8 cellular contexts compared by ENCODE assay signal in the genomic region with DNA sequence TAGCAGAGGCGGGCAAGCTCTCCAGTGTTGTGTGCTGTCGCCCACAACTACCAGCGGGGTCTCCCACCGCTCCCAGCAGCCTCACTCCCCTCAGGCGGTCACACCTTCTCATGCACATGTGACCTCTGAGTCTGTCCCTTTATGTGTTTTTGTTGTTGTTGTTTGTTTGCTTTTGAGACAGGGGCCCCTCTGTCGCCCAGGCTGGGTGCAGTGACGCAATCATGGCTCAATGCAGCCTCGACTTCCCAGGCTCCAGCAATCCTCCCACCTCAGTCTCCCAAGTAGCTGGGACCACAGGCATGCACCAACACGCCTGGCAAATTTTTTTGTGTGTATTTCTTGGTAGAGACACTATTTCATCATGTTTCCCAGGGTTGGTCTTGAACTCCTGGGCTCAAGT. TPM values are rescaled to one million over a fixed set of nuclear protein-coding genes. Genes with fewer than 3 reads are reported as not detected.
DNase-seq lines count a peak whose midpoint lies in the region; FAIRE-seq and TF ChIP-seq lines count a peak whose summit lies in the region.

No MANE protein-coding gene starts in this region.

- H3K36me3 Mint-ChIP-seq in activated naive CD4-positive, alpha-beta T cell treated with anti-CD3 and anti-CD28 coated beads for 36 hours (ENCODE audit: low read depth), result peaks cover 29% of the 10 kb centered on the region
- H3K36me3 Mint-ChIP-seq in activated naive CD8-positive, alpha-beta T cell treated with anti-CD3 and anti-CD28 coated beads for 36 hours, result peaks cover 23% of the 10 kb centered on the region
- peaks cover 0 to 11% (median 4%) of the 10 kb centered on the region in 3 donors for H3K36me3 Mint-ChIP-seq in immature natural killer cell

- H3K27ac Mint-ChIP-seq in activated naive CD4-positive, alpha-beta T cell treated with anti-CD3 and anti-CD28 coated beads for 36 hours, result peak overlapping the region; percentile 46
- no peak overlapping the region for H3K27ac Mint-ChIP-seq in activated naive CD8-positive, alpha-beta T cell treated with anti-CD3 and anti-CD28 coated beads for 36 hours
- peak overlapping the region; percentile 21 to 95 (median 85) for H3K27ac Mint-ChIP-seq in immature natural killer cell

- no peak for DNase-seq in activated naive CD4-positive, alpha-beta T cell treated with anti-CD3 and anti-CD28 coated beads for 36 hours
- no peak for DNase-seq in activated naive CD4-positive, alpha-beta T cell treated with Interleukin-2 at 50 U/mL for 16 hours
- DNase-seq in activated naive CD8-positive, alpha-beta T cell treated with anti-CD3 and anti-CD28 coated beads for 36 hours, result no peak
- DNase-seq in immature natural killer cell (no peak), tibial artery (no peak), urothelium cell line (ENCODE audit: low spot score) (no peak), substantia nigra (lab: John Stamatoyannopoulos, UW) (no peak)
- DNase-seq in stimulated activated CD4-positive, alpha-beta T cell treated with anti-CD3 and anti-CD28 coated beads, Interleukin-2, amount 100 ng/mL, for 48 hours, result no peak

- peak overlapping the region; percentile 86 to 99 for H3K4me3 ChIP-seq in tibial artery

- H3K27ac ChIP-seq in tibial artery (peak overlapping the region in 1 of 2 donors; percentile 89), substantia nigra (ENCODE audit: low read depth, low read length, poor library complexity, severe bottlenecking) (no peak overlapping the region)

- no peak for TF ChIP-seq CTCF in tibial artery (IDR thresholded peaks at IDR 0.05)

- FAIRE-seq in urothelium cell line (lab: Jason Lieb, UNC), result no peak

- peaks cover 5 to 29% (median 11%) of the 10 kb centered on the region in 3 donors for H3K36me3 ChIP-seq in tibial artery

- no peaks in the 10 kb centered on the region for H3K9me3 Mint-ChIP-seq in activated naive CD4-positive, alpha-beta T cell treated with anti-CD3 and anti-CD28 coated beads for 36 hours
- no peaks in the 10 kb centered on the region for H3K9me3 Mint-ChIP-seq in activated naive CD8-positive, alpha-beta T cell treated with anti-CD3 and anti-CD28 coated beads for 36 hours
- no peaks in the 10 kb centered on the region for H3K9me3 Mint-ChIP-seq in immature natural killer cell

- H3K4me3 Mint-ChIP-seq in activated naive CD4-positive, alpha-beta T cell treated with anti-CD3 and anti-CD28 coated beads for 36 hours, result peak overlapping the region; percentile 98
- peak overlapping the region; percentile 99 for H3K4me3 Mint-ChIP-seq in activated naive CD8-positive, alpha-beta T cell treated with anti-CD3 and anti-CD28 coated beads for 36 hours
- H3K4me3 Mint-ChIP-seq in immature natural killer cell, result peak overlapping the region; percentile 94 to 96 (median 95)

- H3K27me3 ChIP-seq in tibial artery, result no peaks in the 10 kb centered on the region

- no peaks in the 10 kb centered on the region for H3K9me3 ChIP-seq in tibial artery

- intact Hi-C loops in activated naive CD4-positive, alpha-beta T cell treated with anti-CD3 and anti-CD28 coated beads for 36 hours (cut with micrococcal nuclease), result no loop called here
- intact Hi-C loops in tibial artery (cut with DNase I; ENCODE audit: low total_unique reads), result no loop called here

- peaks cover 0 to 44% (median 35%) of the 10 kb centered on the region in 4 donors for H3K4me1 ChIP-seq in tibial artery

- no peaks in the 10 kb centered on the region for H3K27me3 Mint-ChIP-seq in activated naive CD4-positive, alpha-beta T cell treated with anti-CD3 and anti-CD28 coated beads for 36 hours (ENCODE audit: low read depth)
- H3K27me3 Mint-ChIP-seq in activated naive CD8-positive, alpha-beta T cell treated with anti-CD3 and anti-CD28 coated beads for 36 hours, result no peaks in the 10 kb centered on the region
- peaks cover 2 to 5% (median 3%) of the 10 kb centered on the region in 3 donors for H3K27me3 Mint-ChIP-seq in immature natural killer cell (ENCODE audit: low read depth in 3 of 3)

- H3K4me1 Mint-ChIP-seq in activated naive CD4-positive, alpha-beta T cell treated with anti-CD3 and anti-CD28 coated beads for 36 hours (ENCODE audit: low read depth), result peaks cover 43% of the 10 kb centered on the region
- peaks cover 32% of the 10 kb centered on the region for H3K4me1 Mint-ChIP-seq in activated naive CD8-positive, alpha-beta T cell treated with anti-CD3 and anti-CD28 coated beads for 36 hours
- peaks cover 23 to 43% of the 10 kb centered on the region in 2 donors for H3K4me1 Mint-ChIP-seq in immature natural killer cell

- CTCF ChIA-PET in activated naive CD4-positive, alpha-beta T cell treated with anti-CD3 and anti-CD28 coated beads for 36 hours (lab: Charles Lee), result no interaction called here

RNA-seq across cellular contexts. Expression of a gene that starts 1.5 kb away (rescaled TPM):
- 10 to 100 TPM; 70.6 to 73.5 TPM for total RNA-seq in activated naive CD4-positive, alpha-beta T cell treated with anti-CD3 and anti-CD28 coated beads for 36 hours
- 10 to 100 TPM; 70.0 to 70.1 TPM for total RNA-seq in activated naive CD8-positive, alpha-beta T cell treated with anti-CD3 and anti-CD28 coated beads for 36 hours
- 10 to 100 TPM; 18.4 to 26.6 (median 22.2) TPM for polyA plus RNA-seq in immature natural killer cell

RNA-seq across cellular contexts. Expression of a gene that starts 1.6 kb away (rescaled TPM):
- 1 to 10 TPM; 3.5 to 5.1 TPM for total RNA-seq in activated naive CD4-positive, alpha-beta T cell treated with anti-CD3 and anti-CD28 coated beads for 36 hours
- 1 to 10 TPM; 5.9 to 9.1 TPM for total RNA-seq in activated naive CD8-positive, alpha-beta T cell treated with anti-CD3 and anti-CD28 coated beads for 36 hours
- polyA plus RNA-seq in immature natural killer cell, result 1 to 10 TPM in 2 of 3 donors, under 1 TPM in 1; 0.83 to 3.7 (median 1.4) TPM

RNA-seq across cellular contexts. Expression of a gene that starts 25.8 kb away (rescaled TPM):
- total RNA-seq in activated naive CD4-positive, alpha-beta T cell treated with anti-CD3 and anti-CD28 coated beads for 36 hours, result 100 to 1,000 TPM; 423 to 441 TPM
- 100 to 1,000 TPM; 457 to 476 TPM for total RNA-seq in activated naive CD8-positive, alpha-beta T cell treated with anti-CD3 and anti-CD28 coated beads for 36 hours
- polyA plus RNA-seq in immature natural killer cell, result 100 to 1,000 TPM; 455 to 757 (median 495) TPM

RNA-seq across cellular contexts. Expression of a gene that starts 31.4 kb away (rescaled TPM):
- total RNA-seq in activated naive CD4-positive, alpha-beta T cell treated with anti-CD3 and anti-CD28 coated beads for 36 hours, result 100 to 1,000 TPM; 160 to 176 TPM
- 100 to 1,000 TPM; 156 to 162 TPM for total RNA-seq in activated naive CD8-positive, alpha-beta T cell treated with anti-CD3 and anti-CD28 coated beads for 36 hours
- 100 to 1,000 TPM; 265 to 362 (median 279) TPM for polyA plus RNA-seq in immature natural killer cell

RNA-seq across cellular contexts. Expression of a gene that starts 31.8 kb away (rescaled TPM):
- 100 to 1,000 TPM; 169 to 194 TPM for total RNA-seq in activated naive CD4-positive, alpha-beta T cell treated with anti-CD3 and anti-CD28 coated beads for 36 hours
- 100 to 1,000 TPM; 201 to 214 TPM for total RNA-seq in activated naive CD8-positive, alpha-beta T cell treated with anti-CD3 and anti-CD28 coated beads for 36 hours
- 10 to 100 TPM; 20.7 to 43.3 (median 30.0) TPM for polyA plus RNA-seq in immature natural killer cell
